In the genomic region with DNA sequence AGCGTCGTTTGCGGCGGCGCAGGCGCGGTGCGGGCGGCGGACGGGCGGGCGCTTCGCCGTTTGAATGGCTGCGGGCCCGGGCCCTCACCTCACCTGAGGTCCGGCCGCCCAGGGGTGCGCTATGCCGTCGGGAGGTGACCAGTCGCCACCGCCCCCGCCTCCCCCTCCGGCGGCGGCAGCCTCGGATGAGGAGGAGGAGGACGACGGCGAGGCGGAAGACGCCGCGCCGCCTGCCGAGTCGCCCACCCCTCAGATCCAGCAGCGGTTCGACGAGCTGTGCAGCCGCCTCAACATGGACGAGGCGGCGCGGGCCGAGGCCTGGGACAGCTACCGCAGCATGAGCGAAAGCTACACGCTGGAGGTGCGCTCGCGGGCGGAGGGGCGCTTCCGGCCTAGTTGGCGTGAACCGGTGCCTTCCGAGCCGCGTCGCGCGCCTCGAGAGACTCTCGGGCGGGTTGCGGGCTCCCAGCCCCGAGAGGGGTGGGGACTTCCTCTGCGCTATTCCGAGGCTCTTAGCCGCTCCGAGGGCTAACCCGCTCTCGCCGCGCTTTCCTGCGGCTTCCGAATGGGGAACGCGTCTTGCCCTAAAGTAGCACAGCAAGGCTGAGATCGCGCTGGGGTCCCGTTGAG, we compare ENCODE assay signal across 8 cellular contexts. TPM values are rescaled to one million over a fixed set of nuclear protein-coding genes. Genes with fewer than 3 reads are reported as not detected.
DNase-seq lines count a peak whose midpoint lies in the region; ATAC-seq and TF ChIP-seq lines count a peak whose summit lies in the region.

A gene with protein sequence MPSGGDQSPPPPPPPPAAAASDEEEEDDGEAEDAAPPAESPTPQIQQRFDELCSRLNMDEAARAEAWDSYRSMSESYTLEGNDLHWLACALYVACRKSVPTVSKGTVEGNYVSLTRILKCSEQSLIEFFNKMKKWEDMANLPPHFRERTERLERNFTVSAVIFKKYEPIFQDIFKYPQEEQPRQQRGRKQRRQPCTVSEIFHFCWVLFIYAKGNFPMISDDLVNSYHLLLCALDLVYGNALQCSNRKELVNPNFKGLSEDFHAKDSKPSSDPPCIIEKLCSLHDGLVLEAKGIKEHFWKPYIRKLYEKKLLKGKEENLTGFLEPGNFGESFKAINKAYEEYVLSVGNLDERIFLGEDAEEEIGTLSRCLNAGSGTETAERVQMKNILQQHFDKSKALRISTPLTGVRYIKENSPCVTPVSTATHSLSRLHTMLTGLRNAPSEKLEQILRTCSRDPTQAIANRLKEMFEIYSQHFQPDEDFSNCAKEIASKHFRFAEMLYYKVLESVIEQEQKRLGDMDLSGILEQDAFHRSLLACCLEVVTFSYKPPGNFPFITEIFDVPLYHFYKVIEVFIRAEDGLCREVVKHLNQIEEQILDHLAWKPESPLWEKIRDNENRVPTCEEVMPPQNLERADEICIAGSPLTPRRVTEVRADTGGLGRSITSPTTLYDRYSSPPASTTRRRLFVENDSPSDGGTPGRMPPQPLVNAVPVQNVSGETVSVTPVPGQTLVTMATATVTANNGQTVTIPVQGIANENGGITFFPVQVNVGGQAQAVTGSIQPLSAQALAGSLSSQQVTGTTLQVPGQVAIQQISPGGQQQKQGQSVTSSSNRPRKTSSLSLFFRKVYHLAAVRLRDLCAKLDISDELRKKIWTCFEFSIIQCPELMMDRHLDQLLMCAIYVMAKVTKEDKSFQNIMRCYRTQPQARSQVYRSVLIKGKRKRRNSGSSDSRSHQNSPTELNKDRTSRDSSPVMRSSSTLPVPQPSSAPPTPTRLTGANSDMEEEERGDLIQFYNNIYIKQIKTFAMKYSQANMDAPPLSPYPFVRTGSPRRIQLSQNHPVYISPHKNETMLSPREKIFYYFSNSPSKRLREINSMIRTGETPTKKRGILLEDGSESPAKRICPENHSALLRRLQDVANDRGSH (plus strand): TSS at position 36 of the 630 bp plus-strand sequence. CDS start 86 bp downstream, at position 122.

- H3K9me3 Mint-ChIP-seq in dendritic cell treated with granulocyte-macrophage colony-stimulating factor and Interleukin-4, amounts not matched to agents 40 ng/mL and 50 ng/mL, for 4 days = peaks cover 9% of the 10 kb centered on the region

- DNase-seq in NCI-H2227 treated with DMSO at 0.1 percent for 48 hours (lab: John Stamatoyannopoulos, UW) = peak; percentile 3
- peak; percentile 55 for DNase-seq in activated CD4-positive, alpha-beta T cell treated with anti-CD3 and anti-CD28 coated beads, Interleukin-2, amount 50 U/mL, for 1 hour
- peak; percentile 79 to 97 for DNase-seq in lower leg skin (ENCODE audit: low spot score in 2 of 2)
- DNase-seq in stimulated activated CD4-positive, alpha-beta T cell treated with anti-CD3 and anti-CD28 coated beads, TNF-alpha, amount 100 ng/mL, for 24 hours (ENCODE audit: low read depth in 3 of 3) = peak; percentile 21 to 57 (median 36)

- intact Hi-C loops in dendritic cell treated with granulocyte-macrophage colony-stimulating factor and Interleukin-4, amounts not matched to agents 40 ng/mL and 50 ng/mL, for 4 days (cut with micrococcal nuclease) = loop anchor here (2.0 to 10.0 kb wide), 3 partner anchors 68 to 270 kb away; a partner anchor contains a TSS
- intact Hi-C loops in lower leg skin (cut with DNase I; ENCODE audit: low total_unique reads) = no loop called here

- H3K36me3 Mint-ChIP-seq in dendritic cell treated with granulocyte-macrophage colony-stimulating factor and Interleukin-4, amounts not matched to agents 40 ng/mL and 50 ng/mL, for 4 days (ENCODE audit: low read depth) = peaks cover 15% of the 10 kb centered on the region

- H3K27ac ChIP-seq in 22Rv1 = peak within 1 kb of the TSS; percentile 85

- H3K27ac Mint-ChIP-seq in dendritic cell treated with granulocyte-macrophage colony-stimulating factor and Interleukin-4, amounts not matched to agents 40 ng/mL and 50 ng/mL, for 4 days = peak within 1 kb of the TSS; percentile 97

- no peak for TF ChIP-seq CTCF in 22Rv1 (IDR thresholded peaks at IDR 0.05)
- TF ChIP-seq CTCF in lower leg skin (IDR thresholded peaks at IDR 0.05) = no peak

- ATAC-seq in GM18505 (IDR thresholded peaks at IDR 0.05; ENCODE audit: unreplicated experiment) = peak; percentile 77
- ATAC-seq in HG02938 (IDR thresholded peaks at IDR 0.05; ENCODE audit: unreplicated experiment) = peak; percentile 68

- TF ChIP-seq POLR2A in GM18505 (IDR thresholded peaks at IDR 0.05; ENCODE audit: borderline replicate concordance, extremely low read depth, insufficient read depth, insufficient read length) (peak; percentile 66), lower leg skin (IDR thresholded peaks at IDR 0.05) (no peak)

- H3K4me3 ChIP-seq in lower leg skin (ENCODE audit: low read depth, poor library complexity, severe bottlenecking) = peak within 1 kb of the TSS; percentile 91

- peak within 1 kb of the TSS; percentile 97 for H3K4me3 Mint-ChIP-seq in dendritic cell treated with granulocyte-macrophage colony-stimulating factor and Interleukin-4, amounts not matched to agents 40 ng/mL and 50 ng/mL, for 4 days

- WGBS in lower leg skin, 2 donors = 0 to 1% methylated on average over 5 to 21 of the region's 85 CpGs

- H3K4me1 Mint-ChIP-seq in dendritic cell treated with granulocyte-macrophage colony-stimulating factor and Interleukin-4, amounts not matched to agents 40 ng/mL and 50 ng/mL, for 4 days (ENCODE audit: low read depth) = peaks cover 15% of the 10 kb centered on the region

- peaks cover 3% of the 10 kb centered on the region for H3K27me3 Mint-ChIP-seq in dendritic cell treated with granulocyte-macrophage colony-stimulating factor and Interleukin-4, amounts not matched to agents 40 ng/mL and 50 ng/mL, for 4 days

RNA-seq across cellular contexts. Expression of the gene that starts here (rescaled TPM):
- total RNA-seq in lower leg skin = 10 to 100 TPM; 66.7 to 85.7 (median 75.2) TPM

Comparison
In these comparisons a context has a peak if more than half of its experiments do, and no peak if none do; other contexts are left out.
1. Peak in every context shown above with its lines: DNase-seq, ATAC-seq, H3K4me3 ChIP-seq and H3K27ac ChIP-seq.
2. DNase-seq: peak in every context shown above with its lines; median percentile 88 in lower leg skin; 55 in activated CD4-positive, alpha-beta T cell treated with anti-CD3 and anti-CD28 coated beads, Interleukin-2, amount 50 U/mL, for 1 hour; 36 in stimulated activated CD4-positive, alpha-beta T cell treated with anti-CD3 and anti-CD28 coated beads, TNF-alpha, amount 100 ng/mL, for 24 hours; 3 in NCI-H2227 treated with DMSO at 0.1 percent for 48 hours.